Comparison of ENCODE assay signal across 1 cellular context in genomic region chr3:193777524-193777923, GRCh38.
TF ChIP-seq lines count a peak whose summit lies in the region.

No MANE protein-coding gene starts in this region.

TF ChIP-seq in HepG2, 621 proteins besides CTCF, POLR2A, EP300 and RAD21 (continued from another document and continues in another):
- no peak for TF ChIP-seq ZNF770 (CRISPR knock-in tag; IDR thresholded peaks at IDR 0.05)
- no peak for TF ChIP-seq ZIK1 (CRISPR knock-in tag; IDR thresholded peaks at IDR 0.05; ENCODE audit: borderline replicate concordance, low read depth)
- peak; percentile 45; the same call in 1 of the 2 replicates for TF ChIP-seq MLX (CRISPR knock-in tag; IDR thresholded peaks at IDR 0.05)
- no peak for TF ChIP-seq ZNF274 (CRISPR knock-in tag; IDR thresholded peaks at IDR 0.05)
- TF ChIP-seq ZNF343 (CRISPR knock-in tag; IDR thresholded peaks at IDR 0.05): no peak
- no peak; the same call in 1 of the 2 replicates for TF ChIP-seq HNF1A (IDR thresholded peaks at IDR 0.05; ENCODE audit: low read depth)
- TF ChIP-seq HNF1A (CRISPR knock-in tag; IDR thresholded peaks at IDR 0.05; ENCODE audit: borderline replicate concordance): peak; percentile 21; the same call in 1 of the 2 replicates
- TF ChIP-seq ISL2 (CRISPR knock-in tag; IDR thresholded peaks at IDR 0.05): peak; percentile 40; the same call in 1 of the 2 replicates
- peak; percentile 34; the same call in 1 of the 2 replicates for TF ChIP-seq ZNF205 (CRISPR knock-in tag; IDR thresholded peaks at IDR 0.05)
- TF ChIP-seq RFXANK (CRISPR knock-in tag; IDR thresholded peaks at IDR 0.05): no peak
- TF ChIP-seq ZSCAN9 (CRISPR knock-in tag; IDR thresholded peaks at IDR 0.05; ENCODE audit: borderline replicate concordance): peak; percentile 30; the same call in 1 of the 2 replicates
- TF ChIP-seq ELF3 (CRISPR knock-in tag; IDR thresholded peaks at IDR 0.05): peak; percentile 80
- TF ChIP-seq ZNF614 (CRISPR knock-in tag; IDR thresholded peaks at IDR 0.05; ENCODE audit: borderline replicate concordance): 0 out of 2 replicates have a peak, but pooled peaks have one; percentile 66
- peak; percentile 95 for TF ChIP-seq SALL1 (CRISPR knock-in tag; IDR thresholded peaks at IDR 0.05)
- no peak for TF ChIP-seq EED (CRISPR knock-in tag; IDR thresholded peaks at IDR 0.05)
- TF ChIP-seq KAT8 (CRISPR knock-in tag; IDR thresholded peaks at IDR 0.05): peak; percentile 72; the same call in 1 of the 2 replicates
- TF ChIP-seq KLF11 (CRISPR knock-in tag; IDR thresholded peaks at IDR 0.05): 0 out of 2 replicates have a peak, but pooled peaks have one; percentile 27
- TF ChIP-seq NAIF1 (CRISPR knock-in tag; IDR thresholded peaks at IDR 0.05; ENCODE audit: borderline replicate concordance): no peak
- peak; percentile 41; the same call in 1 of the 2 replicates for TF ChIP-seq ZBED4 (CRISPR knock-in tag; IDR thresholded peaks at IDR 0.05; ENCODE audit: borderline replicate concordance)
- peak; percentile 64; the same call in 1 of the 2 replicates for TF ChIP-seq SPEN (CRISPR knock-in tag; IDR thresholded peaks at IDR 0.05; ENCODE audit: low read depth)
- 0 out of 2 replicates have a peak, but pooled peaks have one; percentile 40 for TF ChIP-seq ZBTB25 (CRISPR knock-in tag; IDR thresholded peaks at IDR 0.05)
- TF ChIP-seq STAG1 (CRISPR knock-in tag; IDR thresholded peaks at IDR 0.05): peak; percentile 31
- TF ChIP-seq TARDBP (CRISPR knock-in tag; IDR thresholded peaks at IDR 0.05): peak; percentile 62; the same call in 1 of the 2 replicates
- no peak for TF ChIP-seq ZNF121 (CRISPR knock-in tag; IDR thresholded peaks at IDR 0.05)
- TF ChIP-seq PHF21A (CRISPR knock-in tag; IDR thresholded peaks at IDR 0.05): peak; percentile 59
- peak; percentile 48; the same call in 1 of the 2 replicates for TF ChIP-seq ZBTB7B (CRISPR knock-in tag; IDR thresholded peaks at IDR 0.05)
- TF ChIP-seq ZBTB40 (IDR thresholded peaks at IDR 0.05): no peak
- no peak; the same call in 1 of the 2 replicates for TF ChIP-seq ZBTB40 (CRISPR knock-in tag; IDR thresholded peaks at IDR 0.05)
- TF ChIP-seq ZNF580 (CRISPR knock-in tag; IDR thresholded peaks at IDR 0.05; ENCODE audit: borderline replicate concordance, low read depth): no peak
- no peak for TF ChIP-seq ZSCAN25 (CRISPR knock-in tag; IDR thresholded peaks at IDR 0.05)
- TF ChIP-seq SMC3 (IDR thresholded peaks at IDR 0.05; ENCODE audit: low read length): 0 out of 2 replicates have a peak, but pooled peaks have one; percentile 4
- peak; percentile 79; the same call in 1 of the 2 replicates for TF ChIP-seq MIXL1 (CRISPR knock-in tag; IDR thresholded peaks at IDR 0.05)
- no peak for TF ChIP-seq SOX6 (IDR thresholded peaks at IDR 0.05)
- TF ChIP-seq SOX6 (CRISPR knock-in tag; IDR thresholded peaks at IDR 0.05): peak; percentile 74
- TF ChIP-seq KLF6 (CRISPR knock-in tag; IDR thresholded peaks at IDR 0.05): peak; percentile 63; the same call in 1 of the 2 replicates
- peak; percentile 17; the same call in 1 of the 2 replicates for TF ChIP-seq ZNF652 (CRISPR knock-in tag; IDR thresholded peaks at IDR 0.05; ENCODE audit: borderline replicate concordance, low read depth)
- TF ChIP-seq NFYB (CRISPR knock-in tag; IDR thresholded peaks at IDR 0.05): no peak
- TF ChIP-seq MYC (CRISPR knock-in tag; IDR thresholded peaks at IDR 0.05; ENCODE audit: borderline replicate concordance): no peak
- TF ChIP-seq ETV5 (CRISPR knock-in tag; IDR thresholded peaks at IDR 0.05; ENCODE audit: borderline replicate concordance): peak; percentile 98
- peak; percentile 60; the same call in 1 of the 2 replicates for TF ChIP-seq KDM6A (CRISPR knock-in tag; IDR thresholded peaks at IDR 0.05; ENCODE audit: low read depth)
- TF ChIP-seq ZC3H13 (CRISPR knock-in tag; IDR thresholded peaks at IDR 0.05): no peak
